ENCODE assay signal across 20 cellular contexts in genomic region chr7:54545241-54545563, GRCh38. TPM values are rescaled to one million over a fixed set of nuclear protein-coding genes. Genes with fewer than 3 reads are reported as not detected.
"Had no signal": no experiment of that assay in that cellular context is flagged by ENCODE, and none has a peak within 500 bp of the region (broad histone marks: within the 10 kb centered on the region; RNA-seq: fewer than 3 reads in every experiment).

No MANE protein-coding gene starts in this region.

- DNase-seq: activated CD4-positive, alpha-beta memory T cell treated with anti-CD3 and anti-CD28 coated beads, Interleukin-2, amount 10 ng/mL, durations not matched to agents 7 days and 5 days; activated CD4-positive, alpha-beta T cell treated with anti-CD3 and anti-CD28 coated beads for 4 hours; activated effector memory CD4-positive, alpha-beta T cell treated with Interleukin-2 at 50 U/mL for 16 hours; activated T-cell treated with anti-CD3 and anti-CD28 coated beads, Interleukin-2, amount 50 U/mL, for 24 hours; adrenal gland; left ventricle myocardium inferior; natural killer cell; occipital lobe; stimulated activated CD4-positive, alpha-beta T cell treated with anti-CD3 and anti-CD28 coated beads, Interleukin-2, amount 100 ng/mL, for 48 hours; stimulated activated naive B cell treated with anti-CD40 and anti-IgM and Interleukin-4, amounts not matched to agents 10 μg/mL and 1 μg/mL and 100 μg/mL, for 72 hours; T-helper 2 cell; tibial artery had no signal

- H3K36me3 ChIP-seq: adrenal gland, esophagus muscularis mucosa, left ventricle myocardium inferior, tibial artery, vagina had no signal

- H3K4me3 Mint-ChIP-seq: activated CD4-positive, alpha-beta memory T cell treated with anti-CD3 and anti-CD28 coated beads, Interleukin-2, amount 10 ng/mL, durations not matched to agents 7 days and 5 days; activated naive CD4-positive, alpha-beta T cell treated with anti-CD3 and anti-CD28 coated beads, Interleukin-2, amount 50 U/mL, for 24 hours; activated T-cell treated with anti-CD3 and anti-CD28 coated beads, Interleukin-2, amount 50 U/mL, for 24 hours; natural killer cell had no signal

- H3K9me3 ChIP-seq: adrenal gland, esophagus muscularis mucosa, left ventricle myocardium inferior, mucosa of descending colon, tibial artery, vagina had no signal

- H3K4me3 ChIP-seq: adrenal gland, esophagus muscularis mucosa, left ventricle myocardium inferior, mucosa of descending colon, tibial artery, vagina had no signal

- H3K36me3 Mint-ChIP-seq: activated naive CD4-positive, alpha-beta T cell treated with anti-CD3 and anti-CD28 coated beads, Interleukin-2, amount 50 U/mL, for 24 hours had no signal

- H3K9me3 Mint-ChIP-seq: activated CD4-positive, alpha-beta memory T cell treated with anti-CD3 and anti-CD28 coated beads, Interleukin-2, amount 10 ng/mL, durations not matched to agents 7 days and 5 days had no signal

- H3K27ac ChIP-seq: adrenal gland, esophagus muscularis mucosa, left ventricle myocardium inferior, tibial artery, vagina had no signal

- FAIRE-seq: colon, islet of Langerhans had no signal

- ATAC-seq: mucosa of descending colon; natural killer cell; stimulated activated naive B cell treated with anti-CD40 and anti-IgM and Interleukin-4, amounts not matched to agents 10 μg/mL and 1 μg/mL and 100 μg/mL, for 72 hours had no signal

- H3K4me1 Mint-ChIP-seq: activated CD4-positive, alpha-beta memory T cell treated with anti-CD3 and anti-CD28 coated beads, Interleukin-2, amount 10 ng/mL, durations not matched to agents 7 days and 5 days; activated naive CD4-positive, alpha-beta T cell treated with anti-CD3 and anti-CD28 coated beads, Interleukin-2, amount 50 U/mL, for 24 hours; natural killer cell; stimulated activated naive B cell treated with anti-CD40 and anti-IgM and Interleukin-4, amounts not matched to agents 10 μg/mL and 1 μg/mL and 100 μg/mL, for 72 hours had no signal

RNA-seq across cellular contexts. Expression of gene VSTM2A, which starts 3.0 kb away (rescaled TPM):
- total RNA-seq: activated CD4-positive, alpha-beta memory T cell treated with anti-CD3 and anti-CD28 coated beads, Interleukin-2, amount 10 ng/mL, durations not matched to agents 7 days and 5 days; cardiac septum; left ventricle myocardium inferior; natural killer cell; posterior vena cava had no signal
